Comparison of ENCODE assay signal across 25 cellular contexts in genomic region chr4:37573566-37573965, GRCh38.
"Had no signal": no experiment of that assay in that cellular context is flagged by ENCODE, and none has a peak within 500 bp of the region (broad histone marks: within the 10 kb centered on the region; RNA-seq: fewer than 3 reads in every experiment).

No MANE protein-coding gene starts in this region.

- FAIRE-seq: colon, endothelial cell of umbilical vein, keratinocyte had no signal

- H3K4me3 ChIP-seq: coronary artery, dorsolateral prefrontal cortex, esophagus squamous epithelium, gastrocnemius medialis, heart right ventricle, left lung, lower lobe of right lung had no signal

- H3K9me3 ChIP-seq: esophagus squamous epithelium, gastrocnemius medialis, left lung, lower lobe of right lung had no signal

- H3K36me3 ChIP-seq: esophagus squamous epithelium, gastrocnemius medialis, heart right ventricle, left lung, lower lobe of right lung had no signal

- ATAC-seq: esophagus mucosa, gastrocnemius medialis, heart right ventricle, left cardiac atrium, left lung, left ventricle myocardium superior, lower lobe of right lung had no signal

- DNase-seq: dermis blood vessel endothelial cell; dorsolateral prefrontal cortex; effector CD4-positive, alpha-beta T cell; effector memory CD4-positive, alpha-beta T cell; erythroblast; esophagus squamous epithelium; foreskin fibroblast; foreskin melanocyte; gastrocnemius medialis; glutamatergic neuron; head of caudate nucleus; heart right ventricle; hippocampal formation; left cardiac atrium; left lung; left ventricle myocardium superior; lower lobe of right lung; mesenchymal stem cell; midbrain had no signal

- H3K27ac ChIP-seq: coronary artery, dorsolateral prefrontal cortex, epithelial cell of prostate, esophagus squamous epithelium, gastrocnemius medialis, heart right ventricle, left lung, lower lobe of right lung had no signal

- H3K4me1 ChIP-seq: esophagus squamous epithelium, gastrocnemius medialis, heart right ventricle, left lung, lower lobe of right lung had no signal

- H3K27me3 ChIP-seq: dorsolateral prefrontal cortex, esophagus squamous epithelium, gastrocnemius medialis, heart right ventricle, left lung had no signal
